Comparison of ENCODE assay signal across 8 cellular contexts in the genomic region with DNA sequence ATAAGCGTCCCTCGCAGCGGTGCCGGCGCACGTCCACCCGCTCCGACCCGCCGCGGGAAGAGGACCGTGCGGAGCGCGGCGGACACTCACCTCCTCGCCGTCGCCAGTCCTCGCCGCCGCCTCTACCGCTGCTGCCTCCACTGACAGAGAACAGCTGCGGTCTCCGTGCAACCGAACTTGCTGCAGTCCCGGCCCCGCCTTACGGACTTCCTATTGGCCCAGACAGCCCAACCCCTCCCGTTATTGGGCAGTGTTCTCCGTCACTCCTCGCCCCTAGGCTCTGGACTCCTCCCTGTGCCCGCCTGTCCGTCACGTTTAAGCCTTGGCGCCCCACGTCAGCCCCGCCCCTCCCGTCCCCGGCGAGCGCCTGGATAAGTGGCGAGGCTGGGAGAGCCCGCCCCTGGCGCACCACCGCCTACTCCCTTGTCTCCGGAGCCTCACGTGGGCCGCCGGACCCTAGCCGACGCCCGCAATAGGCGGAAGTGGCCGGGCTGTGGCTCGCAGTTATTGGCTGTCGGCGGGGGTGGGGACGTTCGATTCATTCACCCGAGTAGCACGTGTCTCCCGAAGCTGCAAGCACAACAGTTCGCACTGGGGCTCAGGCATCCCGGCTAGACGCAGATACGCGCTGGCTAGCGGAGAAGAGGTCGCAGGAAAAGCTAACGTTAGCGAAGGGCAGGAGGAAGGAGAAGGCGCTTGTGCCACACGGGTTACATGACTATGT. TPM values are rescaled to one million over a fixed set of nuclear protein-coding genes. Genes with fewer than 3 reads are reported as not detected.
DNase-seq lines count a peak whose midpoint lies in the region; ATAC-seq lines count a peak whose summit lies in the region.

PC (minus strand) TSS at position 152 of the 724 bp plus-strand sequence. CDS start 86,224 bp downstream, outside the sequence.

- ATAC-seq in GM18907 (IDR thresholded peaks at IDR 0.05; ENCODE audit: unreplicated experiment): peak; percentile 96
- peak; percentile 89 for ATAC-seq in HG03159 (IDR thresholded peaks at IDR 0.05; ENCODE audit: unreplicated experiment)

- peak; percentile 98 for DNase-seq in NCI-H226
- DNase-seq in activated CD4-positive, alpha-beta T cell treated with anti-CD3 and anti-CD28 coated beads for 24 hours (ENCODE audit: low read depth in 2 of 2): peak; percentile 93 to 95
- peak; percentile 100 for DNase-seq in cerebellum (ENCODE audit: low spot score)
- peak; percentile 100 for DNase-seq in islet precursor cell
- peak; percentile 95 for DNase-seq in stimulated activated CD4-positive, alpha-beta T cell treated with anti-CD3 and anti-CD28 coated beads, Interleukin-12 subunit alpha, Interleukin-12 subunit beta, amount 100 ng/mL, for 4 hours

- no peaks in the 10 kb centered on the region for H3K27me3 ChIP-seq in ACC112 (ENCODE audit: insufficient read depth, low read length)

- peaks cover 16% of the 10 kb centered on the region for H3K4me1 ChIP-seq in ACC112 (ENCODE audit: control insufficient read depth, insufficient read depth, low read length, unreplicated experiment)

- peak within 1 kb of the TSS; percentile 54 for H3K27ac ChIP-seq in ACC112 (ENCODE audit: low read depth, low read length)

- no peaks in the 10 kb centered on the region for H3K79me2 ChIP-seq in ACC112 (ENCODE audit: control insufficient read depth, insufficient read depth, low read length, unreplicated experiment)

- no peaks in the 10 kb centered on the region for H3K36me3 ChIP-seq in ACC112 (ENCODE audit: insufficient read depth, low read length)

- peak within 1 kb of the TSS; percentile 90 for H3K4me3 ChIP-seq in ACC112 (ENCODE audit: low read depth, low read length)

- H2AFZ ChIP-seq in ACC112 (ENCODE audit: low read length, unreplicated experiment): peak within 1 kb of the TSS; percentile 19

RNA-seq across cellular contexts. Expression of gene PC, which starts in this region (rescaled TPM):
- 14.2 TPM for total RNA-seq in cerebellum

Comparison
In these comparisons a context has a peak if more than half of its experiments do, and no peak if none do; other contexts are left out.
1. Peak in every context shown above with its lines: DNase-seq, ATAC-seq, H3K4me3 ChIP-seq and H3K27ac ChIP-seq.